Comparison of ENCODE assay signal across 21 cellular contexts in genomic region chr4:6502747-6503465, GRCh38. TPM values are rescaled to one million over a fixed set of nuclear protein-coding genes. Genes with fewer than 3 reads are reported as not detected.
"Had no signal": no experiment of that assay in that cellular context is flagged by ENCODE, and none has a peak within 500 bp of the region (broad histone marks: within the 10 kb centered on the region; RNA-seq: fewer than 3 reads in every experiment).

No MANE protein-coding gene starts in this region.

- H3K27ac Mint-ChIP-seq: endodermal cell; natural killer cell treated with Interleukin-12 subunit alpha and Interleukin-12 subunit beta and Interleukin-15 and Interleukin-18, amount 100 ng/mL, for 72 hours; neural progenitor cell; stimulated activated effector memory CD8-positive, alpha-beta T cell treated with anti-CD3 and anti-CD28 coated beads, Interleukin-12 subunit alpha, Interleukin-12 subunit beta, amount 100 ng/mL, for 72 hours had no signal

- H3K27me3 ChIP-seq: neural progenitor cell, pancreas, right lobe of liver, thyroid gland, upper lobe of left lung had no signal

- DNase-seq: effector CD4-positive, alpha-beta T cell; endodermal cell; erythroblast; foreskin melanocyte; left colon; mammary epithelial cell; nucleus accumbens; pancreas; right lobe of liver; stimulated activated CD4-positive, alpha-beta T cell treated with anti-CD3 and anti-CD28 coated beads, Interleukin-4, amount 100 ng/mL, for 1 hour; stimulated activated CD8-positive, alpha-beta memory T cell treated with anti-CD3 and anti-CD28 coated beads, Interleukin-4, amount 100 ng/mL, for 48 hours; stimulated activated naive CD8-positive, alpha-beta T cell treated with anti-CD3 and anti-CD28 coated beads, Interleukin-15, Interleukin-2, amounts not matched to agents 100 U/mL and 50 U/mL, for 24 hours; thyroid gland; upper lobe of left lung had no signal

- H3K9me3 ChIP-seq: pancreas, prostate gland, right lobe of liver, thyroid gland had no signal

- H3K4me3 Mint-ChIP-seq: endodermal cell; natural killer cell treated with Interleukin-12 subunit alpha and Interleukin-12 subunit beta and Interleukin-15 and Interleukin-18, amount 100 ng/mL, for 72 hours; neural progenitor cell; stimulated activated effector memory CD8-positive, alpha-beta T cell treated with anti-CD3 and anti-CD28 coated beads, Interleukin-12 subunit alpha, Interleukin-12 subunit beta, amount 100 ng/mL, for 72 hours had no signal

- H3K36me3 ChIP-seq: neural progenitor cell, pancreas, prostate gland, right lobe of liver, suprapubic skin, thyroid gland, upper lobe of left lung had no signal

- H3K4me1 ChIP-seq: neural progenitor cell, pancreas, prostate gland, right lobe of liver, suprapubic skin, thyroid gland, upper lobe of left lung had no signal

- H3K27ac ChIP-seq: hepatocyte, neural progenitor cell, pancreas, prostate gland, right lobe of liver, suprapubic skin, thyroid gland, upper lobe of left lung had no signal

- H3K4me1 Mint-ChIP-seq: endodermal cell; neural progenitor cell; stimulated activated effector memory CD8-positive, alpha-beta T cell treated with anti-CD3 and anti-CD28 coated beads, Interleukin-12 subunit alpha, Interleukin-12 subunit beta, amount 100 ng/mL, for 72 hours had no signal

- ATAC-seq: left colon; natural killer cell treated with Interleukin-12 subunit alpha and Interleukin-12 subunit beta and Interleukin-15 and Interleukin-18, amount 100 ng/mL, for 72 hours; pancreas; right lobe of liver; stimulated activated effector memory CD8-positive, alpha-beta T cell treated with anti-CD3 and anti-CD28 coated beads, Interleukin-12 subunit alpha, Interleukin-12 subunit beta, amount 100 ng/mL, for 72 hours; stimulated activated naive CD8-positive, alpha-beta T cell treated with anti-CD3 and anti-CD28 coated beads, Interleukin-15, Interleukin-2, amounts not matched to agents 100 U/mL and 50 U/mL, for 24 hours had no signal

- H3K36me3 Mint-ChIP-seq: neural progenitor cell; stimulated activated effector memory CD8-positive, alpha-beta T cell treated with anti-CD3 and anti-CD28 coated beads, Interleukin-12 subunit alpha, Interleukin-12 subunit beta, amount 100 ng/mL, for 72 hours had no signal

- H3K4me3 ChIP-seq: hepatocyte, neural progenitor cell, pancreas, prostate gland, right lobe of liver, suprapubic skin, thyroid gland, upper lobe of left lung had no signal

RNA-seq across cellular contexts. Expression of gene PPP2R2C, which starts 30.5 kb away (rescaled TPM):
- total RNA-seq: kidney epithelial cell; natural killer cell treated with Interleukin-12 subunit alpha and Interleukin-12 subunit beta and Interleukin-15 and Interleukin-18, amount 100 ng/mL, for 72 hours had no signal
